ENCODE assay signal across 8 cellular contexts in genomic region chr12:93411063-93411462, GRCh38. TPM values are rescaled to one million over a fixed set of nuclear protein-coding genes. Genes with fewer than 3 reads are reported as not detected.
DNase-seq lines count a peak whose midpoint lies in the region; ATAC-seq and TF ChIP-seq lines count a peak whose summit lies in the region.
"Not testable (repeated sequence)": the region's sequence is repeated elsewhere in the genome, so short reads cannot be mapped to it uniquely, and the experiment has no call there.

No MANE protein-coding gene starts in this region.

- POLR2A ChIA-PET in activated naive CD8-positive, alpha-beta T cell treated with anti-CD3 and anti-CD28 coated beads, Interleukin-2, amount 10 ng/mL, durations not matched to agents 7 days and 5 days (lab: Charles Lee) = not testable (repeated sequence)

- WGBS in mesenchymal stem cell = 95% methylated on average over 6 of the region's 6 CpGs

- H2BK120ac ChIP-seq in mesenchymal stem cell (ENCODE audit: low read depth, low read length) = not testable (repeated sequence)

- H3K9ac ChIP-seq in mesenchymal stem cell (ENCODE audit: low read length) = peak overlapping the region; percentile 52

- H3K79me1 ChIP-seq in mesenchymal stem cell (replicated peaks; ENCODE audit: low read length, poor library complexity, severe bottlenecking) = peaks cover 14% of the 10 kb centered on the region

- not testable (repeated sequence) for H2BK12ac ChIP-seq in mesenchymal stem cell (ENCODE audit: low read length in 2 of 2)

- not testable (repeated sequence) for H3K4me2 ChIP-seq in mesenchymal stem cell (ENCODE audit: low read length, poor library complexity, severe bottlenecking)

- H3K9me3 ChIP-seq in mesenchymal stem cell (ENCODE audit: control insufficient read depth, low read length); gastrocnemius medialis: not testable (repeated sequence)

- H3K27ac ChIP-seq in mesenchymal stem cell (ENCODE audit: low read length, poor library complexity, severe bottlenecking) = not testable (repeated sequence)
- H3K27ac ChIP-seq in gastrocnemius medialis = peak overlapping the region; percentile 24 to 42 (median 40)

- not testable (repeated sequence) for H2AFZ ChIP-seq in mesenchymal stem cell (ENCODE audit: low read depth, low read length)

- not testable (repeated sequence) for H3K4ac ChIP-seq in mesenchymal stem cell (ENCODE audit: low read depth in 1 of 2, low read length in 2 of 2)

- H2BK15ac ChIP-seq in mesenchymal stem cell (ENCODE audit: low read depth, poor library complexity, severe bottlenecking) = not testable (repeated sequence)

- not testable (repeated sequence) for H3K4me1 ChIP-seq in mesenchymal stem cell (ENCODE audit: control insufficient read depth, insufficient read depth, low read depth, low read length)
- peaks cover 53 to 58% of the 10 kb centered on the region in 2 donors for H3K4me1 ChIP-seq in gastrocnemius medialis

- in situ Hi-C loops in gastrocnemius medialis (cut with MboI; ENCODE audit: low sequenced_read_pairs in 4 of 4) = loop anchor here in 2 of 4 donors (10.0 kb wide), 2 partner anchors 426 to 626 kb away; no protein-coding TSS in a partner anchor

- H3K27me3 ChIP-seq in mesenchymal stem cell (ENCODE audit: control insufficient read depth in 1 of 2, insufficient read depth in 1 of 2, low read length in 2 of 2); gastrocnemius medialis: not testable (repeated sequence)

- H3K36me3 Mint-ChIP-seq in T-helper 1 cell treated with Interleukin-12 subunit alpha and Interleukin-12 subunit beta and Interleukin-4 antibody, amounts not matched to agents 30 μg/mL and 1 μg/mL, for 36 hours (ENCODE audit: low read depth) = peaks cover 45% of the 10 kb centered on the region
- H3K36me3 Mint-ChIP-seq in activated T-cell treated with anti-CD3 and anti-CD28 coated beads, Interleukin-2, amount 50 U/mL, for 24 hours (ENCODE audit: low read depth) = peaks cover 81% of the 10 kb centered on the region
- H3K36me3 Mint-ChIP-seq in activated naive CD8-positive, alpha-beta T cell treated with anti-CD3 and anti-CD28 coated beads, Interleukin-2, amount 10 ng/mL, durations not matched to agents 7 days and 5 days = peaks cover 32% of the 10 kb centered on the region

- H3K36me3 ChIP-seq in mesenchymal stem cell (ENCODE audit: control insufficient read depth in 1 of 2, insufficient read depth in 2 of 2, low read depth in 1 of 2, low read length in 2 of 2) = peaks cover 11 to 31% of the 10 kb centered on the region in 2 experiments
- not testable (repeated sequence) for H3K36me3 ChIP-seq in gastrocnemius medialis

- DNase-seq in AG08395 (ENCODE audit: low spot score) = peak; percentile 11
- DNase-seq in GM04504 (ENCODE audit: low read depth) = peak; percentile 11
- not testable (repeated sequence) for DNase-seq in activated T-cell treated with anti-CD3 and anti-CD28 coated beads, Interleukin-2, amount 50 U/mL, for 24 hours; activated naive CD8-positive, alpha-beta T cell treated with anti-CD3 and anti-CD28 coated beads, Interleukin-2, amount 10 ng/mL, durations not matched to agents 7 days and 5 days; mesenchymal stem cell
- DNase-seq in fibroblast of mammary gland (ENCODE audit: low read depth) = peak; percentile 30
- peak in 1 of 2 donors; percentile 28 for DNase-seq in gastrocnemius medialis

- H4K91ac ChIP-seq in mesenchymal stem cell (ENCODE audit: low read length) = not testable (repeated sequence)

- TF ChIP-seq POLR2A in gastrocnemius medialis (IDR thresholded peaks at IDR 0.05) = not testable (repeated sequence)

- not testable (repeated sequence) for H2BK5ac ChIP-seq in mesenchymal stem cell (ENCODE audit: low read depth, low read length, poor library complexity, severe bottlenecking)

- not testable (repeated sequence) for H3K4me3 Mint-ChIP-seq in T-helper 1 cell treated with Interleukin-12 subunit alpha and Interleukin-12 subunit beta and Interleukin-4 antibody, amounts not matched to agents 30 μg/mL and 1 μg/mL, for 36 hours; activated T-cell treated with anti-CD3 and anti-CD28 coated beads, Interleukin-2, amount 50 U/mL, for 24 hours; activated naive CD8-positive, alpha-beta T cell treated with anti-CD3 and anti-CD28 coated beads, Interleukin-2, amount 10 ng/mL, durations not matched to agents 7 days and 5 days

- not testable (repeated sequence) for H3K4me3 ChIP-seq in fibroblast of mammary gland (ENCODE audit: control insufficient read depth, low read depth, low read length); mesenchymal stem cell (ENCODE audit: insufficient read depth in 1 of 2, low read depth in 1 of 2, low read length in 2 of 2); gastrocnemius medialis

- H3K9me3 Mint-ChIP-seq in T-helper 1 cell treated with Interleukin-12 subunit alpha and Interleukin-12 subunit beta and Interleukin-4 antibody, amounts not matched to agents 30 μg/mL and 1 μg/mL, for 36 hours; activated T-cell treated with anti-CD3 and anti-CD28 coated beads, Interleukin-2, amount 50 U/mL, for 24 hours; activated naive CD8-positive, alpha-beta T cell treated with anti-CD3 and anti-CD28 coated beads, Interleukin-2, amount 10 ng/mL, durations not matched to agents 7 days and 5 days: not testable (repeated sequence)

- not testable (repeated sequence) for H3K23ac ChIP-seq in mesenchymal stem cell (ENCODE audit: low read length in 2 of 2)

- TF ChIP-seq CTCF in fibroblast of mammary gland (conservative IDR thresholded peaks at IDR 0.05; ENCODE audit: control insufficient read depth, insufficient read depth, low read depth, low read length); gastrocnemius medialis (IDR thresholded peaks at IDR 0.05 in 4 of 5, conservative IDR thresholded peaks at IDR 0.05 in 1 of 5): not testable (repeated sequence)

- intact Hi-C loops in gastrocnemius medialis (cut with DNase I; ENCODE audit: low total_unique reads) = loop anchor here (5.0 to 10.0 kb wide), 2 partner anchors 34 to 286 kb away; partner anchors contain the start of gene NUDT4

- H3K18ac ChIP-seq in mesenchymal stem cell (ENCODE audit: low read depth in 1 of 2, low read length in 2 of 2) = not testable (repeated sequence)

- H3K27me3 Mint-ChIP-seq in T-helper 1 cell treated with Interleukin-12 subunit alpha and Interleukin-12 subunit beta and Interleukin-4 antibody, amounts not matched to agents 30 μg/mL and 1 μg/mL, for 36 hours (ENCODE audit: low read depth); activated T-cell treated with anti-CD3 and anti-CD28 coated beads, Interleukin-2, amount 50 U/mL, for 24 hours; activated naive CD8-positive, alpha-beta T cell treated with anti-CD3 and anti-CD28 coated beads, Interleukin-2, amount 10 ng/mL, durations not matched to agents 7 days and 5 days: not testable (repeated sequence)

- peak overlapping the region; percentile 6 for H3K27ac Mint-ChIP-seq in T-helper 1 cell treated with Interleukin-12 subunit alpha and Interleukin-12 subunit beta and Interleukin-4 antibody, amounts not matched to agents 30 μg/mL and 1 μg/mL, for 36 hours
- H3K27ac Mint-ChIP-seq in activated T-cell treated with anti-CD3 and anti-CD28 coated beads, Interleukin-2, amount 50 U/mL, for 24 hours = peak overlapping the region; percentile 69
- H3K27ac Mint-ChIP-seq in activated naive CD8-positive, alpha-beta T cell treated with anti-CD3 and anti-CD28 coated beads, Interleukin-2, amount 10 ng/mL, durations not matched to agents 7 days and 5 days = peak overlapping the region; percentile 43

- ATAC-seq in activated naive CD8-positive, alpha-beta T cell treated with anti-CD3 and anti-CD28 coated beads, Interleukin-2, amount 10 ng/mL, durations not matched to agents 7 days and 5 days (ENCODE audit: low read depth) = not testable (repeated sequence)
- peak in 1 of 2 donors; percentile 38 for ATAC-seq in gastrocnemius medialis

- H3K14ac ChIP-seq in mesenchymal stem cell (ENCODE audit: low read length in 2 of 2) = not testable (repeated sequence)

- H3K4me1 Mint-ChIP-seq in T-helper 1 cell treated with Interleukin-12 subunit alpha and Interleukin-12 subunit beta and Interleukin-4 antibody, amounts not matched to agents 30 μg/mL and 1 μg/mL, for 36 hours (ENCODE audit: low read depth) = peaks cover 47% of the 10 kb centered on the region
- H3K4me1 Mint-ChIP-seq in activated T-cell treated with anti-CD3 and anti-CD28 coated beads, Interleukin-2, amount 50 U/mL, for 24 hours (ENCODE audit: low read depth) = peaks cover 77% of the 10 kb centered on the region
- peaks cover 28% of the 10 kb centered on the region for H3K4me1 Mint-ChIP-seq in activated naive CD8-positive, alpha-beta T cell treated with anti-CD3 and anti-CD28 coated beads, Interleukin-2, amount 10 ng/mL, durations not matched to agents 7 days and 5 days

- not testable (repeated sequence) for H4K8ac ChIP-seq in mesenchymal stem cell (ENCODE audit: low read length)

- H2AK5ac ChIP-seq in mesenchymal stem cell (ENCODE audit: low read length, severe bottlenecking) = not testable (repeated sequence)

RNA-seq across cellular contexts. Expression of gene UBE2N, which starts 30.7 kb away (rescaled TPM):
- total RNA-seq in activated naive CD8-positive, alpha-beta T cell treated with anti-CD3 and anti-CD28 coated beads, Interleukin-2, amount 10 ng/mL, durations not matched to agents 7 days and 5 days = 100 to 1,000 TPM; 121 to 127 TPM
- polyA plus RNA-seq in mesenchymal stem cell (2013, experiment 1 of 2) = 105 TPM
- 102 TPM for polyA plus RNA-seq in mesenchymal stem cell (2013, experiment 2 of 2)
- total RNA-seq in gastrocnemius medialis = 10 to 100 TPM; 26.5 to 46.8 (median 30.5) TPM

RNA-seq across cellular contexts. Expression of gene NUDT4, which starts 33.3 kb away (rescaled TPM):
- 10 to 100 TPM; 62.0 to 62.6 TPM for total RNA-seq in activated naive CD8-positive, alpha-beta T cell treated with anti-CD3 and anti-CD28 coated beads, Interleukin-2, amount 10 ng/mL, durations not matched to agents 7 days and 5 days
- 54.8 TPM for polyA plus RNA-seq in mesenchymal stem cell (2013, experiment 1 of 2)
- 57.6 TPM for polyA plus RNA-seq in mesenchymal stem cell (2013, experiment 2 of 2)
- 100 to 1,000 TPM in 1 of 4 donors, 10 to 100 TPM in 3; 26.8 to 299 (median 51.1) TPM for total RNA-seq in gastrocnemius medialis

RNA-seq across cellular contexts. Expression of gene MRPL42, which starts 56.3 kb away (rescaled TPM):
- 10 to 100 TPM; 47.4 to 50.2 TPM for total RNA-seq in activated naive CD8-positive, alpha-beta T cell treated with anti-CD3 and anti-CD28 coated beads, Interleukin-2, amount 10 ng/mL, durations not matched to agents 7 days and 5 days
- polyA plus RNA-seq in mesenchymal stem cell (2013, experiment 1 of 2) = 55.9 TPM
- 61.3 TPM for polyA plus RNA-seq in mesenchymal stem cell (2013, experiment 2 of 2)
- total RNA-seq in gastrocnemius medialis = 10 to 100 TPM; 14.0 to 44.6 (median 34.8) TPM

Comparison
In these comparisons a context has a peak if more than half of its experiments do, and no peak if none do; other contexts are left out.
1. H3K27ac Mint-ChIP-seq: peak in every context shown above with its lines; median percentile 69 in activated T-cell treated with anti-CD3 and anti-CD28 coated beads, Interleukin-2, amount 50 U/mL, for 24 hours; 43 in activated naive CD8-positive, alpha-beta T cell treated with anti-CD3 and anti-CD28 coated beads, Interleukin-2, amount 10 ng/mL, durations not matched to agents 7 days and 5 days; 6 in T-helper 1 cell treated with Interleukin-12 subunit alpha and Interleukin-12 subunit beta and Interleukin-4 antibody, amounts not matched to agents 30 μg/mL and 1 μg/mL, for 36 hours.